In genomic region chr10:35838080-35838479, GRCh38 we compare ENCODE assay signal across 33 cellular contexts.
"Had no signal": no experiment of that assay in that cellular context is flagged by ENCODE, and none has a peak within 500 bp of the region (broad histone marks: within the 10 kb centered on the region; RNA-seq: fewer than 3 reads in every experiment).

No MANE protein-coding gene starts in this region.

- H3K79me2 ChIP-seq: hepatocyte had no signal

- H3K36me3 Mint-ChIP-seq: activated CD4-positive, alpha-beta memory T cell treated with anti-CD3 and anti-CD28 coated beads for 36 hours; activated CD8-positive, alpha-beta memory T cell treated with anti-CD3 and anti-CD28 coated beads, Interleukin-2, amount 10 ng/mL, durations not matched to agents 7 days and 5 days; activated naive CD4-positive, alpha-beta T cell treated with anti-CD3 and anti-CD28 coated beads, Interleukin-2, amount 50 U/mL, for 24 hours; activated naive CD8-positive, alpha-beta T cell treated with anti-CD3 and anti-CD28 coated beads for 36 hours had no signal

- ATAC-seq: activated CD4-positive, alpha-beta T cell treated with anti-CD3 and anti-CD28 coated beads for 36 hours; activated CD8-positive, alpha-beta memory T cell treated with anti-CD3 and anti-CD28 coated beads, Interleukin-2, amount 10 ng/mL, durations not matched to agents 7 days and 5 days; activated CD8-positive, alpha-beta T cell treated with anti-CD3 and anti-CD28 coated beads, Interleukin-2, amount 10 ng/mL, durations not matched to agents 7 days and 5 days; activated naive CD8-positive, alpha-beta T cell treated with anti-CD3 and anti-CD28 coated beads, Interleukin-2, amount 50 U/mL, for 24 hours; body of pancreas; effector memory CD8-positive, alpha-beta T cell; foreskin keratinocyte; gastrocnemius medialis; heart right ventricle had no signal

- H2AFZ ChIP-seq: hepatocyte had no signal

- H3K4me1 ChIP-seq: adrenal gland, body of pancreas, esophagus muscularis mucosa, foreskin keratinocyte, gastrocnemius medialis, heart right ventricle had no signal

- H3K36me3 ChIP-seq: adrenal gland, esophagus muscularis mucosa, gastrocnemius medialis, heart right ventricle had no signal

- FAIRE-seq: colon had no signal

- H3K4me2 ChIP-seq: hepatocyte had no signal

- H3K27ac ChIP-seq: adrenal gland, body of pancreas, esophagus muscularis mucosa, foreskin keratinocyte, gastrocnemius medialis, heart right ventricle, hepatocyte had no signal

- DNase-seq: activated CD4-positive, alpha-beta memory T cell treated with anti-CD3 and anti-CD28 coated beads for 36 hours; activated CD4-positive, alpha-beta T cell treated with anti-CD3 and anti-CD28 coated beads for 36 hours; activated CD4-positive, alpha-beta T cell treated with anti-CD3 and anti-CD28 coated beads, Interleukin-2, amount 10 ng/mL, durations not matched to agents 24 days and 14 days; activated CD4-positive, CD25-positive, alpha-beta regulatory T cell; activated CD4-positive, CD25-positive, alpha-beta regulatory T cell treated with anti-CD3 and anti-CD28 coated beads, Interleukin-2, amount 50 U/mL, for 72 hours; activated CD8-positive, alpha-beta memory T cell treated with anti-CD3 and anti-CD28 coated beads, Interleukin-2, amount 10 ng/mL, durations not matched to agents 7 days and 5 days; activated CD8-positive, alpha-beta memory T cell treated with anti-CD3 and anti-CD28 coated beads, Interleukin-2, amount 50 U/mL, for 4 hours; activated CD8-positive, alpha-beta T cell treated with anti-CD3 and anti-CD28 coated beads, Interleukin-2, amount 10 ng/mL, durations not matched to agents 7 days and 5 days; activated effector memory CD4-positive, alpha-beta T cell treated with anti-CD3 and anti-CD28 coated beads, Interleukin-2, amount 50 U/mL, for 16 hours; activated naive CD4-positive, alpha-beta T cell treated with anti-CD3 and anti-CD28 coated beads for 36 hours; activated naive CD8-positive, alpha-beta T cell treated with anti-CD3 and anti-CD28 coated beads for 36 hours; activated naive CD8-positive, alpha-beta T cell treated with anti-CD3 and anti-CD28 coated beads, Interleukin-2, amount 50 U/mL, for 24 hours; activated T-cell treated with anti-CD3 and anti-CD28 coated beads, Interleukin-2, amount 50 U/mL, for 1 hour; activated T-cell treated with anti-CD3 and anti-CD28 coated beads, Interleukin-2, amount 50 U/mL, for 48 hours; adrenal gland; amygdala; aorta; body of pancreas; caudate nucleus; cortex of kidney; dermis blood vessel endothelial cell; effector CD4-positive, alpha-beta T cell; effector memory CD8-positive, alpha-beta T cell; erythroblast; foreskin keratinocyte; gastrocnemius medialis; heart right ventricle had no signal

- H3K4me1 Mint-ChIP-seq: activated CD4-positive, alpha-beta T cell treated with anti-CD3 and anti-CD28 coated beads for 36 hours; activated CD4-positive, alpha-beta T cell treated with anti-CD3 and anti-CD28 coated beads, Interleukin-2, amount 10 ng/mL, durations not matched to agents 24 days and 14 days; activated CD8-positive, alpha-beta memory T cell treated with anti-CD3 and anti-CD28 coated beads, Interleukin-2, amount 10 ng/mL, durations not matched to agents 7 days and 5 days; activated naive CD4-positive, alpha-beta T cell treated with anti-CD3 and anti-CD28 coated beads, Interleukin-2, amount 50 U/mL, for 24 hours; activated naive CD8-positive, alpha-beta T cell treated with anti-CD3 and anti-CD28 coated beads for 36 hours; activated naive CD8-positive, alpha-beta T cell treated with anti-CD3 and anti-CD28 coated beads, Interleukin-2, amount 50 U/mL, for 24 hours had no signal

- H3K4me3 Mint-ChIP-seq: activated CD4-positive, alpha-beta memory T cell treated with anti-CD3 and anti-CD28 coated beads for 36 hours; activated CD4-positive, alpha-beta T cell treated with anti-CD3 and anti-CD28 coated beads for 36 hours; activated CD4-positive, alpha-beta T cell treated with anti-CD3 and anti-CD28 coated beads, Interleukin-2, amount 10 ng/mL, durations not matched to agents 24 days and 14 days; activated CD8-positive, alpha-beta memory T cell treated with anti-CD3 and anti-CD28 coated beads, Interleukin-2, amount 10 ng/mL, durations not matched to agents 7 days and 5 days; activated CD8-positive, alpha-beta T cell treated with anti-CD3 and anti-CD28 coated beads, Interleukin-2, amount 10 ng/mL, durations not matched to agents 7 days and 5 days; activated naive CD4-positive, alpha-beta T cell treated with anti-CD3 and anti-CD28 coated beads for 36 hours; activated naive CD4-positive, alpha-beta T cell treated with anti-CD3 and anti-CD28 coated beads, Interleukin-2, amount 50 U/mL, for 24 hours; activated naive CD8-positive, alpha-beta T cell treated with anti-CD3 and anti-CD28 coated beads for 36 hours; activated naive CD8-positive, alpha-beta T cell treated with anti-CD3 and anti-CD28 coated beads, Interleukin-2, amount 50 U/mL, for 24 hours; activated T-helper 1 cell treated with anti-CD3 and anti-CD28 coated beads, Interleukin-12 subunit alpha, Interleukin-12 subunit beta, Interleukin-2, Interleukin-4 antibody, amounts not matched to agents 30 ng/mL and 10 ng/mL and 1 ng/mL, durations not matched to agents 14 hours and 24 hours and 36 hours; effector memory CD8-positive, alpha-beta T cell had no signal

- H3K27me3 ChIP-seq: adrenal gland, body of pancreas, esophagus muscularis mucosa, foreskin keratinocyte, gastrocnemius medialis, heart right ventricle, hepatocyte had no signal

- H3K27ac Mint-ChIP-seq: activated CD4-positive, alpha-beta memory T cell treated with anti-CD3 and anti-CD28 coated beads for 36 hours; activated CD4-positive, alpha-beta T cell treated with anti-CD3 and anti-CD28 coated beads for 36 hours; activated CD4-positive, alpha-beta T cell treated with anti-CD3 and anti-CD28 coated beads, Interleukin-2, amount 10 ng/mL, durations not matched to agents 24 days and 14 days; activated CD8-positive, alpha-beta memory T cell treated with anti-CD3 and anti-CD28 coated beads, Interleukin-2, amount 10 ng/mL, durations not matched to agents 7 days and 5 days; activated CD8-positive, alpha-beta T cell treated with anti-CD3 and anti-CD28 coated beads, Interleukin-2, amount 10 ng/mL, durations not matched to agents 7 days and 5 days; activated naive CD4-positive, alpha-beta T cell treated with anti-CD3 and anti-CD28 coated beads for 36 hours; activated naive CD4-positive, alpha-beta T cell treated with anti-CD3 and anti-CD28 coated beads, Interleukin-2, amount 50 U/mL, for 24 hours; activated naive CD8-positive, alpha-beta T cell treated with anti-CD3 and anti-CD28 coated beads for 36 hours; activated naive CD8-positive, alpha-beta T cell treated with anti-CD3 and anti-CD28 coated beads, Interleukin-2, amount 50 U/mL, for 24 hours; activated T-helper 1 cell treated with anti-CD3 and anti-CD28 coated beads, Interleukin-12 subunit alpha, Interleukin-12 subunit beta, Interleukin-2, Interleukin-4 antibody, amounts not matched to agents 30 ng/mL and 10 ng/mL and 1 ng/mL, durations not matched to agents 14 hours and 24 hours and 36 hours; activated T-helper 2 cell treated with anti-CD3 and anti-CD28 coated beads, Interferon-gamma antibody, Interleukin-2, Interleukin-4, amounts not matched to agents 10 μg/mL and 5 μg/mL and 100 μg/mL, durations not matched to agents 14 hours and 24 hours and 36 hours; effector memory CD8-positive, alpha-beta T cell had no signal

- H3K4me3 ChIP-seq: adrenal gland, body of pancreas, esophagus muscularis mucosa, gastrocnemius medialis, heart right ventricle, hepatocyte had no signal

- H3K27me3 Mint-ChIP-seq: activated CD4-positive, alpha-beta memory T cell treated with anti-CD3 and anti-CD28 coated beads for 36 hours; activated CD4-positive, alpha-beta T cell treated with anti-CD3 and anti-CD28 coated beads for 36 hours; activated CD4-positive, alpha-beta T cell treated with anti-CD3 and anti-CD28 coated beads, Interleukin-2, amount 10 ng/mL, durations not matched to agents 24 days and 14 days; activated CD8-positive, alpha-beta memory T cell treated with anti-CD3 and anti-CD28 coated beads, Interleukin-2, amount 10 ng/mL, durations not matched to agents 7 days and 5 days; activated naive CD8-positive, alpha-beta T cell treated with anti-CD3 and anti-CD28 coated beads, Interleukin-2, amount 50 U/mL, for 24 hours; effector memory CD8-positive, alpha-beta T cell had no signal

- H3K9me3 ChIP-seq: adrenal gland, body of pancreas, gastrocnemius medialis had no signal
